1 cellular context compared by ENCODE assay signal in genomic region chr1:204416589-204417230, GRCh38.
TF ChIP-seq lines count a peak whose summit lies in the region.

No MANE protein-coding gene starts in this region.

TF ChIP-seq in H1, 55 proteins besides CTCF, POLR2A, EP300 and RAD21 (continued from another document):
- TF ChIP-seq SP2 (IDR thresholded peaks at IDR 0.05; ENCODE audit: low read length) (no peak), CEBPB (IDR thresholded peaks at IDR 0.05; ENCODE audit: low read depth, low read length) (no peak), SAP30 (IDR thresholded peaks at IDR 0.05; ENCODE audit: insufficient read depth, insufficient replicate concordance, low read length) (no peak), PHF8 (conservative IDR thresholded peaks at IDR 0.05; ENCODE audit: low read depth, low read length) (no peak), TAF7 (optimal IDR thresholded peaks at IDR 0.05; ENCODE audit: borderline replicate concordance, low read depth, low read length) (no peak), FOSL1 (IDR thresholded peaks at IDR 0.05; ENCODE audit: insufficient read depth, low read depth, low read length) (no peak), NRF1 (IDR thresholded peaks at IDR 0.05; ENCODE audit: low read depth, low read length) (no peak), RXRA (IDR thresholded peaks at IDR 0.05; ENCODE audit: insufficient read depth, low read depth, low read length) (no peak), BRCA1 (IDR thresholded peaks at IDR 0.05; ENCODE audit: low read depth, low read length) (no peak), EZH2 (IDR thresholded peaks at IDR 0.05; ENCODE audit: low read depth, low read length, severe bottlenecking) (no peak), CTBP2 (IDR thresholded peaks at IDR 0.05; ENCODE audit: borderline replicate concordance, insufficient read depth, insufficient read length, low read length) (no peak), HDAC2 (IDR thresholded peaks at IDR 0.05; ENCODE audit: borderline replicate concordance in 1 of 2, low read depth in 2 of 2, low read length in 2 of 2) (no peak), KDM4A (IDR thresholded peaks at IDR 0.05; ENCODE audit: low read depth, low read length, severe bottlenecking) (no peak), RBBP5 (IDR thresholded peaks at IDR 0.05; ENCODE audit: borderline replicate concordance, low read depth, low read length) (no peak), KDM5A (IDR thresholded peaks at IDR 0.05; ENCODE audit: low read length) (no peak)
- TF ChIP-seq, protein P1, sequence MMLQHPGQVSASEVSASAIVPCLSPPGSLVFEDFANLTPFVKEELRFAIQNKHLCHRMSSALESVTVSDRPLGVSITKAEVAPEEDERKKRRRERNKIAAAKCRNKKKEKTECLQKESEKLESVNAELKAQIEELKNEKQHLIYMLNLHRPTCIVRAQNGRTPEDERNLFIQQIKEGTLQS (IDR thresholded peaks at IDR 0.05; ENCODE audit: insufficient read depth, low read depth, low read length), result no peak
